ENCODE assay signal across 33 cellular contexts in the genomic region with DNA sequence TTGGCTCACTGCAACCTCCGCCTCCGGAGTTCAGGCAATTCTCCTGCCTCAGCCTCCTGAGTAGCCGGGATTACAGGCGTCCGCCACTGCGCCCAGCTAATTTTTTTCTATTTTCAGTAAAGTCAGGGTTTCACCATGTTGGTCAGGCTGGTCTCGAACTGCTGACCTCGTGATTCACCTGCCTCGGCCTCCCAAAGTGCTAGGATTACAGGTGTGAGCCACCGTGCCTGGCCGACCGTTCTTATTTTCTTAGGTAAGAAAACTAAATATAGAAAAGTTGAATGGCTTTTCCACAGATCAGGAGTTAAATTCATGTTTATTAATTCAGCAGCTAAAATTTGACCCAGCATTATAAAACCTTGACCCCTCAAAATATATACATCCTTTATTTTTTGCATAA.
A peak's percentile ranks its signal among the peaks of the same experiment; 100 is the strongest.
DNase-seq lines count a peak whose midpoint lies in the region; ATAC-seq and TF ChIP-seq lines count a peak whose summit lies in the region.
"Had no signal": no experiment of that assay in that cellular context is flagged by ENCODE, and none has a peak within 500 bp of the region (broad histone marks: within the 10 kb centered on the region; RNA-seq: fewer than 3 reads in every experiment).

No MANE protein-coding gene starts in this region.

- WGBS in psoas muscle, 3 donors, result 69 to 85% (median 81%) methylated on average over 12 of the region's 12 CpGs

- TF ChIP-seq CTCF in lower lobe of right lung (IDR thresholded peaks at IDR 0.05), result no peak
- TF ChIP-seq CTCF in psoas muscle (IDR thresholded peaks at IDR 0.05), result no peak
- TF ChIP-seq CTCF in gastrocnemius medialis (IDR thresholded peaks at IDR 0.05 in 4 of 5, conservative IDR thresholded peaks at IDR 0.05 in 1 of 5), result no peak
- no peak for TF ChIP-seq CTCF in foreskin fibroblast (IDR thresholded peaks at IDR 0.05; ENCODE audit: low read depth, low read length)

- no peak for TF ChIP-seq POLR2A in gastrocnemius medialis (IDR thresholded peaks at IDR 0.05)

- no peaks in the 10 kb centered on the region for H3K9me3 ChIP-seq in lower lobe of right lung
- no peaks in the 10 kb centered on the region for H3K9me3 ChIP-seq in psoas muscle
- H3K9me3 ChIP-seq in gastrocnemius medialis, result no peaks in the 10 kb centered on the region
- H3K9me3 ChIP-seq: A549; BE2C; BLaER1; BLaER1 treated with 17β-estradiol and CSF1 and Interleukin-3, amounts not matched to agents 10 nM and 100 nM; Caco-2 had no signal

- H3K4me1 ChIP-seq in lower lobe of right lung, result no peaks in the 10 kb centered on the region
- peaks cover 9% of the 10 kb centered on the region for H3K4me1 ChIP-seq in psoas muscle
- peaks cover 0 to 10% of the 10 kb centered on the region in 2 donors for H3K4me1 ChIP-seq in gastrocnemius medialis
- H3K4me1 ChIP-seq: A549, BE2C, Caco-2 had no signal

- in situ Hi-C loops in gastrocnemius medialis (cut with MboI; ENCODE audit: low sequenced_read_pairs in 4 of 4), result no loop called here

- H3K36me3 ChIP-seq in lower lobe of right lung (no peaks in the 10 kb centered on the region), psoas muscle (ENCODE audit: insufficient read depth in 1 of 2, low read depth in 1 of 2) (peaks cover 0 to 8% of the 10 kb centered on the region in 2 donors), gastrocnemius medialis (no peaks in the 10 kb centered on the region)
- H3K36me3 ChIP-seq: BE2C; BLaER1; BLaER1 treated with 17β-estradiol and CSF1 and Interleukin-3, amounts not matched to agents 10 nM and 100 nM had no signal

- intact Hi-C loops in Right ventricle myocardium inferior (cut with DNase I) (no loop called here), Right ventricle myocardium superior (cut with DNase I) (no loop called here), lower lobe of right lung (cut with DNase I) (no loop called here), psoas muscle (cut with DNase I) (no loop called here), gastrocnemius medialis (cut with DNase I; ENCODE audit: low total_unique reads) (loop anchor here (10.0 kb wide), 1 partner anchor 407 kb away; the partner anchor contains the start of gene NKAIN2), head of caudate nucleus (cut with DNase I) (no loop called here)

- ATAC-seq in Right ventricle myocardium inferior (no peak), Right ventricle myocardium superior (ENCODE audit: poor library complexity) (no peak), lower lobe of right lung (no peak), psoas muscle (no peak), gastrocnemius medialis (no peak)
- ATAC-seq: A549; CD8-positive, alpha-beta T cell had no signal

- H3K4me3 ChIP-seq in lower lobe of right lung (no peak overlapping the region), psoas muscle (no peak overlapping the region), gastrocnemius medialis (no peak overlapping the region), foreskin fibroblast (ENCODE audit: low read depth in 1 of 2, low read length in 2 of 2) (no peak overlapping the region)
- H3K4me3 ChIP-seq: A549; BLaER1; BLaER1 treated with 17β-estradiol and CSF1 and Interleukin-3, amounts not matched to agents 10 nM and 100 nM had no signal

- H3K27me3 ChIP-seq in lower lobe of right lung (ENCODE audit: low read depth), result no peaks in the 10 kb centered on the region
- H3K27me3 ChIP-seq in psoas muscle (ENCODE audit: insufficient read depth in 3 of 3, low read length in 2 of 3), result no peaks in the 10 kb centered on the region
- no peaks in the 10 kb centered on the region for H3K27me3 ChIP-seq in gastrocnemius medialis
- H3K27me3 ChIP-seq: BE2C; BLaER1; BLaER1 treated with 17β-estradiol and CSF1 and Interleukin-3, amounts not matched to agents 10 nM and 100 nM had no signal

- DNase-seq in Right ventricle myocardium inferior (ENCODE audit: missing footprints) (peak; percentile 69), Right ventricle myocardium superior (no peak), lower lobe of right lung (peak; percentile 43), psoas muscle (no peak), gastrocnemius medialis (no peak), head of caudate nucleus (no peak), foreskin fibroblast (no peak), mesenteric fat pad (ENCODE audit: low spot score) (no peak)
- DNase-seq: 8988T; ACHN; AML-193; BE2C; C1 segment of cervical spinal cord; Caco-2; Calu3; CD4-positive, alpha-beta memory T cell; CD4-positive, alpha-beta T cell; CD4-positive, CD25-positive, alpha-beta regulatory T cell; CD8-positive, alpha-beta memory T cell; CD8-positive, alpha-beta T cell; COR-L47; DMS 273 treated with DMSO at 0.1 percent for 48 hours; DMS153; DMS53; DMS79; DMS79 treated with DMSO at 0.1 percent for 48 hours; DND-41; EL had no signal

- H3K27ac ChIP-seq in lower lobe of right lung (no peak overlapping the region), psoas muscle (peak overlapping the region; percentile 7), gastrocnemius medialis (peak overlapping the region in 3 of 4 donors; percentile 6 to 51 (median 10))
- H3K27ac ChIP-seq: 22Rv1; A549; BLaER1; BLaER1 treated with 17β-estradiol and CSF1 and Interleukin-3, amounts not matched to agents 10 nM and 100 nM; C4-2B had no signal

Comparison
In these comparisons a context has a peak if more than half of its experiments do, and no peak if none do; other contexts are left out.
1. DNase-seq: peak in Right ventricle myocardium inferior (single experiment) and lower lobe of right lung (single experiment); none in Right ventricle myocardium superior (single experiment), psoas muscle (0 of 2), gastrocnemius medialis (0 of 2), head of caudate nucleus (0 of 42), foreskin fibroblast (0 of 2) and mesenteric fat pad (single experiment).